In genomic region chr2:121095257-121096080, GRCh38 we compare ENCODE assay signal across 8 cellular contexts.
DNase-seq lines count a peak whose midpoint lies in the region; ATAC-seq and TF ChIP-seq lines count a peak whose summit lies in the region.

No MANE protein-coding gene starts in this region.

- H3K27me3 ChIP-seq in Karpas-422 (ENCODE audit: low read length) = no peaks in the 10 kb centered on the region
- H3K27me3 ChIP-seq in RWPE2 (ENCODE audit: insufficient read depth, poor library complexity, severe bottlenecking) = no peaks in the 10 kb centered on the region
- no peaks in the 10 kb centered on the region for H3K27me3 ChIP-seq in naive thymus-derived CD4-positive, alpha-beta T cell (ENCODE audit: control insufficient read depth in 2 of 2, insufficient read depth in 2 of 2, low read length in 2 of 2)

- H3K79me2 ChIP-seq in Karpas-422 (ENCODE audit: low read length) = no peaks in the 10 kb centered on the region

- H3K36me3 ChIP-seq in Karpas-422 (ENCODE audit: insufficient read depth, low read length) (no peaks in the 10 kb centered on the region), RWPE2 (ENCODE audit: low read depth) (no peaks in the 10 kb centered on the region)
- H3K36me3 ChIP-seq in naive thymus-derived CD4-positive, alpha-beta T cell (ENCODE audit: control insufficient read depth in 2 of 3, insufficient read depth in 3 of 3, low read length in 3 of 3) = no peaks in the 10 kb centered on the region

- no peaks in the 10 kb centered on the region for H3K4me1 Mint-ChIP-seq in naive thymus-derived CD4-positive, alpha-beta T cell

- peaks cover 0 to 4% (median 0%) of the 10 kb centered on the region in 5 donors for H3K36me3 Mint-ChIP-seq in naive thymus-derived CD4-positive, alpha-beta T cell

- peak overlapping the region in 1 of 10 donors; percentile 46 for H3K4me3 Mint-ChIP-seq in naive thymus-derived CD4-positive, alpha-beta T cell

- peak; percentile 78 for ATAC-seq in RWPE2 (ENCODE audit: low read depth)
- ATAC-seq in naive thymus-derived CD4-positive, alpha-beta T cell = no peak

- H4K20me1 ChIP-seq in Karpas-422 (ENCODE audit: insufficient read depth, low read depth, low read length) = no peaks in the 10 kb centered on the region

- intact Hi-C loops in naive thymus-derived CD4-positive, alpha-beta T cell (cut with micrococcal nuclease) = no loop called here

- H3K27ac Mint-ChIP-seq in naive thymus-derived CD4-positive, alpha-beta T cell = no peak overlapping the region

- H3K9me3 Mint-ChIP-seq in naive thymus-derived CD4-positive, alpha-beta T cell = peaks cover 0 to 5% (median 0%) of the 10 kb centered on the region in 11 donors

- no peak for TF ChIP-seq POLR2A in erythroblast (IDR thresholded peaks at IDR 0.05; ENCODE audit: low read length)

- H3K27me3 Mint-ChIP-seq in naive thymus-derived CD4-positive, alpha-beta T cell = peaks cover 0 to 13% (median 5%) of the 10 kb centered on the region in 5 donors

- no peak overlapping the region for H3K9ac ChIP-seq in Karpas-422 (ENCODE audit: low read length)

- no peak overlapping the region for H3K4me2 ChIP-seq in Karpas-422 (ENCODE audit: low read depth, low read length, poor library complexity, severe bottlenecking)

- DNase-seq in AG08396 (ENCODE audit: low spot score) (peak; percentile 82), Karpas-422 (peak; percentile 69), RWPE2 (ENCODE audit: low spot score) (no peak), erythroblast (lab: John Stamatoyannopoulos, UW) (peak; percentile 45 to 52), non-pigmented ciliary epithelial cell (ENCODE audit: low read depth) (peak; percentile 24), NK-92 (lab: John Stamatoyannopoulos, UW; ENCODE audit: unreplicated experiment) (no peak)
- no peak for DNase-seq in naive thymus-derived CD4-positive, alpha-beta T cell

- H3K27ac ChIP-seq in Karpas-422 (ENCODE audit: low read length) (no peak overlapping the region), RWPE2 (ENCODE audit: poor library complexity, severe bottlenecking) (no peak overlapping the region)
- no peak overlapping the region for H3K27ac ChIP-seq in naive thymus-derived CD4-positive, alpha-beta T cell (ENCODE audit: low read depth, low read length)

- H3K9me3 ChIP-seq in Karpas-422 (ENCODE audit: low read length) (no peaks in the 10 kb centered on the region), RWPE2 (ENCODE audit: severe bottlenecking) (no peaks in the 10 kb centered on the region)
- H3K9me3 ChIP-seq in naive thymus-derived CD4-positive, alpha-beta T cell (ENCODE audit: control insufficient read depth in 2 of 3, low read length in 3 of 3) = no peaks in the 10 kb centered on the region

- no peaks in the 10 kb centered on the region for H3K9me2 ChIP-seq in Karpas-422 (replicated peaks; ENCODE audit: insufficient read depth, low read length)

- POLR2A ChIA-PET in naive thymus-derived CD4-positive, alpha-beta T cell (lab: Charles Lee) = no interaction called here

- no peak overlapping the region for H2AFZ ChIP-seq in Karpas-422 (ENCODE audit: low read length)

- H3K4me1 ChIP-seq in Karpas-422 (ENCODE audit: low read length) (peaks cover 14% of the 10 kb centered on the region), RWPE2 (ENCODE audit: insufficient read depth, poor library complexity, severe bottlenecking) (no peaks in the 10 kb centered on the region)
- no peaks in the 10 kb centered on the region for H3K4me1 ChIP-seq in naive thymus-derived CD4-positive, alpha-beta T cell (ENCODE audit: control insufficient read depth in 2 of 2, insufficient read depth in 2 of 2, low read length in 2 of 2)

- H3K4me3 ChIP-seq in Karpas-422 (ENCODE audit: low read length) = no peak overlapping the region
- H3K4me3 ChIP-seq in RWPE2 (ENCODE audit: severe bottlenecking) = no peak overlapping the region
- H3K4me3 ChIP-seq in naive thymus-derived CD4-positive, alpha-beta T cell (ENCODE audit: low read length) = no peak overlapping the region

- peak; percentile 77 for TF ChIP-seq CTCF in GM12872 (IDR thresholded peaks at IDR 0.05; ENCODE audit: insufficient read depth, low read depth, low read length)
- peak; percentile 90 for TF ChIP-seq CTCF in RWPE2 (IDR thresholded peaks at IDR 0.05; ENCODE audit: poor library complexity, severe bottlenecking)

- CTCF ChIA-PET in naive thymus-derived CD4-positive, alpha-beta T cell (lab: Charles Lee) = no interaction called here

Comparison
In these comparisons a context has a peak if more than half of its experiments do, and no peak if none do; other contexts are left out.
1. DNase-seq: peak in AG08396 (single experiment), Karpas-422 (single experiment), erythroblast (2 of 2) and non-pigmented ciliary epithelial cell (single experiment); none in RWPE2 (single experiment), NK-92 (single experiment) and naive thymus-derived CD4-positive, alpha-beta T cell (0 of 9).